ENCODE assay signal across 1 cellular context in the genomic region with DNA sequence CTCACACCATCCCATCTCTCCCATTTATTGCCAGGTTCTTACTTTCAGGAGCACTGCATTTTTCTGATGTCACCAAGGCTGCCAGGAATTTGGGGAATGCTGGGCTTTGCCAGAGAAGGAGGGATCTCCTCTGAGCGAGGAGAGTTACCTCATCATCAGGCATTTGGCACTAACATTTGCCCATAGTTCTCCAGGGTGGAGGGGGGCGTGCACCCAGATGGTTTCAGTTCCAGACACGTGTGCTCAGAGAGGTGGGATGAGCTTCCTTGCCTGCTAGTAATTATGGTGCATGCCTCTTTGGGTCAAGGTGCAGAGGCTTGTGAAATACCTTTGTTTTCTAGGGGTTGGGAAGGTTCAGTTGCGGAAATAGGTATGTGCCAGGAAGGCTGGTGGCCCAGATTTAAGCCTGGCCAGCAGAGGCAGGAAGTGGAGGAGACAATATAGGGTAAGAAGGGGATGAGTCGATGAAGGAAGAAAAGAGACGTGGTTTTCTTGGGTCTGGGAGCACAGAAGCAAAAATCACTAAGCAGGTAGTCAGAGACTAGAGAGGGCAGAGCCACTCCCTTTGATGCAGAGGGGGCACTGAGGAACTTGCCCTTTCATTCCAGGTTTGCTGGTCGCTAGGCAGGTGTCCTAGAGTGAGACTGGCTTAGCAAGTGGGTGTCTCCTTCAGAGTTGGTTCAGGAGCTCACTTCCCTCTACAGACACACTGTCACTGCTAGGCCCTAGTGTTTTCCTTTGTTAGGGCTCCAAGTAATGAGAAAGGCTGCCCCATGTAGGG.
TF ChIP-seq lines count a peak whose summit lies in the region.

No MANE protein-coding gene starts in this region.

TF ChIP-seq in A549, 52 proteins besides CTCF, POLR2A, EP300 and RAD21 (continued from another document):
- TF ChIP-seq RCOR1 (IDR thresholded peaks at IDR 0.05; ENCODE audit: low read depth, low read length) (no peak), RNF2 (IDR thresholded peaks at IDR 0.05; ENCODE audit: borderline replicate concordance, low read depth) (no peak), NPAS2 (CRISPR knock-in tag; IDR thresholded peaks at IDR 0.05; ENCODE audit: borderline replicate concordance) (no peak), JUN (IDR thresholded peaks at IDR 0.05) (peak; percentile 74 to 94; a peak in 4 of 5 replicates), BHLHE40 (IDR thresholded peaks at IDR 0.05; ENCODE audit: low read depth, low read length) (peak; percentile 46), HOXB13 (CRISPR knock-in tag; IDR thresholded peaks at IDR 0.05; ENCODE audit: low read depth) (0 out of 2 replicates have a peak, but pooled peaks have one; percentile 52), TP53 (CRISPR knock-in tag; IDR thresholded peaks at IDR 0.05) (no peak), TFCP2L1 (CRISPR knock-in tag; IDR thresholded peaks at IDR 0.05) (0 out of 2 replicates have a peak, but pooled peaks have one; percentile 25), JUNB (IDR thresholded peaks at IDR 0.05) (peak; percentile 80), MYC (IDR thresholded peaks at IDR 0.05; ENCODE audit: borderline replicate concordance, low read length) (peak; percentile 77; the same call in 1 of the 2 replicates), RARB (CRISPR knock-in tag; IDR thresholded peaks at IDR 0.05) (no peak), NR3C1 (IDR thresholded peaks at IDR 0.05) (no peak), CEBPB (IDR thresholded peaks at IDR 0.05) (peak; percentile 75 to 96)
- TF ChIP-seq, protein P1, sequence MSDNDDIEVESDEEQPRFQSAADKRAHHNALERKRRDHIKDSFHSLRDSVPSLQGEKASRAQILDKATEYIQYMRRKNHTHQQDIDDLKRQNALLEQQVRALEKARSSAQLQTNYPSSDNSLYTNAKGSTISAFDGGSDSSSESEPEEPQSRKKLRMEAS (IDR thresholded peaks at IDR 0.05): peak; percentile 98
- TF ChIP-seq, protein P2, sequence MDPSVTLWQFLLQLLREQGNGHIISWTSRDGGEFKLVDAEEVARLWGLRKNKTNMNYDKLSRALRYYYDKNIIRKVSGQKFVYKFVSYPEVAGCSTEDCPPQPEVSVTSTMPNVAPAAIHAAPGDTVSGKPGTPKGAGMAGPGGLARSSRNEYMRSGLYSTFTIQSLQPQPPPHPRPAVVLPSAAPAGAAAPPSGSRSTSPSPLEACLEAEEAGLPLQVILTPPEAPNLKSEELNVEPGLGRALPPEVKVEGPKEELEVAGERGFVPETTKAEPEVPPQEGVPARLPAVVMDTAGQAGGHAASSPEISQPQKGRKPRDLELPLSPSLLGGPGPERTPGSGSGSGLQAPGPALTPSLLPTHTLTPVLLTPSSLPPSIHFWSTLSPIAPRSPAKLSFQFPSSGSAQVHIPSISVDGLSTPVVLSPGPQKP (IDR thresholded peaks at IDR 0.05; ENCODE audit: low read depth, low read length): no peak
- TF ChIP-seq, protein P3, sequence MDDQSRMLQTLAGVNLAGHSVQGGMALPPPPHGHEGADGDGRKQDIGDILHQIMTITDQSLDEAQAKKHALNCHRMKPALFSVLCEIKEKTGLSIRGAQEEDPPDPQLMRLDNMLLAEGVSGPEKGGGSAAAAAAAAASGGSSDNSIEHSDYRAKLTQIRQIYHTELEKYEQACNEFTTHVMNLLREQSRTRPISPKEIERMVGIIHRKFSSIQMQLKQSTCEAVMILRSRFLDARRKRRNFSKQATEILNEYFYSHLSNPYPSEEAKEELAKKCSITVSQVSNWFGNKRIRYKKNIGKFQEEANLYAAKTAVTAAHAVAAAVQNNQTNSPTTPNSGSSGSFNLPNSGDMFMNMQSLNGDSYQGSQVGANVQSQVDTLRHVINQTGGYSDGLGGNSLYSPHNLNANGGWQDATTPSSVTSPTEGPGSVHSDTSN (IDR thresholded peaks at IDR 0.05): no peak
- TF ChIP-seq, protein P4, sequence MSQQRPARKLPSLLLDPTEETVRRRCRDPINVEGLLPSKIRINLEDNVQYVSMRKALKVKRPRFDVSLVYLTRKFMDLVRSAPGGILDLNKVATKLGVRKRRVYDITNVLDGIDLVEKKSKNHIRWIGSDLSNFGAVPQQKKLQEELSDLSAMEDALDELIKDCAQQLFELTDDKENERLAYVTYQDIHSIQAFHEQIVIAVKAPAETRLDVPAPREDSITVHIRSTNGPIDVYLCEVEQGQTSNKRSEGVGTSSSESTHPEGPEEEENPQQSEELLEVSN (IDR thresholded peaks at IDR 0.05; ENCODE audit: borderline replicate concordance, low read depth): peak; percentile 30; the same call in 1 of the 2 replicates
